Comparison of ENCODE assay signal across 8 cellular contexts in the genomic region with DNA sequence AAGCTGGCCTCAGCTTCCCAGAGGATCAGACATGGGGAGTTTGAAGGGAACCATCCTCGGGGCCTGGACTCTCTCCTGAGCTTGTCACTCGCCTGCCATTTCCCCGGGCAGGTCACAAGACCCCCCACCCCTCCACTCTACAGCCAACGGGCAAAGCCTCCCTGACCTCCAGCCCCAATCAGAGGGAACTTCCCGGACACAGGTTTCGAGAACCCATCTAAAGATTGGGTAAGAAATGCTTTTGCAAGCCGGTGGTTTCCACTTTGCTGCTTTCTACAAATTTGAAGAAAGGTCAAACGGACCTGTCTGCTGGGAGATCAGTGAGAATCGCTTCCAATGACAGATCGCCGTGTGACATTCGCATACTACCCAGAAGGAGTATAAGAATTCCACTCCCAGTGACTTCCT.
DNase-seq lines count a peak whose midpoint lies in the region; ATAC-seq and TF ChIP-seq lines count a peak whose summit lies in the region.

No MANE protein-coding gene starts in this region.

- intact Hi-C loops in spleen (cut with DNase I; ENCODE audit: low total_unique reads) (no loop called here), cardiac septum (cut with DNase I) (loop anchor here (5.0 kb wide), 1 partner anchor 452 kb away; no protein-coding TSS in a partner anchor)

- H3K36me3 Mint-ChIP-seq in activated naive CD8-positive, alpha-beta T cell treated with anti-CD3 and anti-CD28 coated beads, Interleukin-2, amount 10 ng/mL, durations not matched to agents 7 days and 5 days: peaks cover 2% of the 10 kb centered on the region

- no peaks in the 10 kb centered on the region for H3K9me2 ChIP-seq in hepatocyte (replicated peaks; ENCODE audit: insufficient read depth)

- TF ChIP-seq POLR2A in GM19193 (IDR thresholded peaks at IDR 0.05; ENCODE audit: extremely low read depth, insufficient read depth, insufficient read length) (peak; percentile 54), spleen (IDR thresholded peaks at IDR 0.05) (no peak), erythroblast (IDR thresholded peaks at IDR 0.05; ENCODE audit: low read length) (no peak)

- H3K9me3 Mint-ChIP-seq in activated naive CD8-positive, alpha-beta T cell treated with anti-CD3 and anti-CD28 coated beads, Interleukin-2, amount 10 ng/mL, durations not matched to agents 7 days and 5 days: no peaks in the 10 kb centered on the region

- no peak overlapping the region for H3K27ac ChIP-seq in BLaER1
- H3K27ac ChIP-seq in spleen: peak overlapping the region in 7 of 8 donors; percentile 11 to 74 (median 65)
- H3K27ac ChIP-seq in hepatocyte: no peak overlapping the region

- H3K4me3 ChIP-seq in BLaER1 (no peak overlapping the region), spleen (peak overlapping the region in 3 of 8 donors; percentile 7 to 48 (median 30)), hepatocyte (no peak overlapping the region)

- H4K20me1 ChIP-seq in BLaER1 (no peaks in the 10 kb centered on the region), hepatocyte (ENCODE audit: insufficient read depth, poor library complexity, severe bottlenecking) (no peaks in the 10 kb centered on the region)

- H3K4me1 Mint-ChIP-seq in activated naive CD8-positive, alpha-beta T cell treated with anti-CD3 and anti-CD28 coated beads, Interleukin-2, amount 10 ng/mL, durations not matched to agents 7 days and 5 days: peaks cover 24% of the 10 kb centered on the region

- H3K27me3 ChIP-seq in BLaER1 (no peaks in the 10 kb centered on the region), spleen (replicated peaks in 1 of 7) (peaks cover 0 to 23% (median 0%) of the 10 kb centered on the region in 7 donors), hepatocyte (no peaks in the 10 kb centered on the region)

- no peak overlapping the region for H3K9ac ChIP-seq in BLaER1

- POLR2A ChIA-PET in activated naive CD8-positive, alpha-beta T cell treated with anti-CD3 and anti-CD28 coated beads, Interleukin-2, amount 10 ng/mL, durations not matched to agents 7 days and 5 days (lab: Charles Lee): interaction anchor here (0.7 kb wide), 1 partner anchor 212 kb away, joined by 8 read pairs; no protein-coding TSS in a partner anchor

- H2AFZ ChIP-seq in hepatocyte: no peak overlapping the region

- H3K27me3 Mint-ChIP-seq in activated naive CD8-positive, alpha-beta T cell treated with anti-CD3 and anti-CD28 coated beads, Interleukin-2, amount 10 ng/mL, durations not matched to agents 7 days and 5 days: peaks cover 16% of the 10 kb centered on the region

- 21 to 50% (median 31%) methylated on average over 12 of the region's 12 CpGs for WGBS in spleen, 5 donors
- WGBS in hepatocyte (ENCODE audit: low lambda C conversion rate, missing lambda C conversion rate): 75% methylated on average over 12 of the region's 12 CpGs

- no peaks in the 10 kb centered on the region for H3K79me2 ChIP-seq in hepatocyte

- H3K9me3 ChIP-seq in BLaER1 (no peaks in the 10 kb centered on the region), spleen (no peaks in the 10 kb centered on the region), hepatocyte (ENCODE audit: low read depth) (no peaks in the 10 kb centered on the region)

- no peak for DNase-seq in activated naive CD8-positive, alpha-beta T cell treated with anti-CD3 and anti-CD28 coated beads, Interleukin-2, amount 10 ng/mL, durations not matched to agents 7 days and 5 days
- DNase-seq in spleen (no peak), hepatocyte (ENCODE audit: low spot score) (no peak), erythroblast (lab: John Stamatoyannopoulos, UW) (no peak), cardiac septum (ENCODE audit: low spot score) (no peak)

- peak; percentile 34 for ATAC-seq in HG03159 (IDR thresholded peaks at IDR 0.05; ENCODE audit: unreplicated experiment)
- no peak for ATAC-seq in activated naive CD8-positive, alpha-beta T cell treated with anti-CD3 and anti-CD28 coated beads, Interleukin-2, amount 10 ng/mL, durations not matched to agents 7 days and 5 days (ENCODE audit: low read depth)

- peak overlapping the region; percentile 67 for H3K4me3 Mint-ChIP-seq in activated naive CD8-positive, alpha-beta T cell treated with anti-CD3 and anti-CD28 coated beads, Interleukin-2, amount 10 ng/mL, durations not matched to agents 7 days and 5 days

- peak overlapping the region; percentile 74 for H3K27ac Mint-ChIP-seq in activated naive CD8-positive, alpha-beta T cell treated with anti-CD3 and anti-CD28 coated beads, Interleukin-2, amount 10 ng/mL, durations not matched to agents 7 days and 5 days

- TF ChIP-seq CTCF in spleen (IDR thresholded peaks at IDR 0.05 in 8 of 11, conservative IDR thresholded peaks at IDR 0.05 in 3 of 11): no peak
- TF ChIP-seq CTCF in hepatocyte (IDR thresholded peaks at IDR 0.05; ENCODE audit: poor library complexity): no peak

- peak overlapping the region; percentile 65 for H3K4me2 ChIP-seq in BLaER1
- H3K4me2 ChIP-seq in hepatocyte: no peak overlapping the region

- H3K4me1 ChIP-seq in BLaER1 (peaks cover 61% of the 10 kb centered on the region), spleen (peaks cover 5 to 66% (median 41%) of the 10 kb centered on the region in 6 donors), hepatocyte (ENCODE audit: insufficient read depth) (peaks cover 8% of the 10 kb centered on the region)

- H3K36me3 ChIP-seq in BLaER1 (peaks cover 12% of the 10 kb centered on the region), spleen (peaks cover 0 to 7% (median 0%) of the 10 kb centered on the region in 6 donors), hepatocyte (replicated peaks; ENCODE audit: insufficient read depth, low read depth) (no peaks in the 10 kb centered on the region)

Comparison
In these comparisons a context has a peak if more than half of its experiments do, and no peak if none do; other contexts are left out.
1. H3K27ac ChIP-seq: peak in spleen (7 of 8); none in BLaER1 (single experiment) and hepatocyte (single experiment).